Comparison of ENCODE assay signal across 8 cellular contexts in genomic region chr2:189178726-189179606, GRCh38. TPM values are rescaled to one million over a fixed set of nuclear protein-coding genes. Genes with fewer than 3 reads are reported as not detected.
DNase-seq lines count a peak whose midpoint lies in the region; ATAC-seq, FAIRE-seq and TF ChIP-seq lines count a peak whose summit lies in the region.

No MANE protein-coding gene starts in this region.

- peaks cover 0 to 5% (median 0%) of the 10 kb centered on the region in 3 donors for H3K36me3 Mint-ChIP-seq in naive thymus-derived CD8-positive, alpha-beta T cell

- no peak for ATAC-seq in naive thymus-derived CD8-positive, alpha-beta T cell

- TF ChIP-seq CTCF in fibroblast of mammary gland (conservative IDR thresholded peaks at IDR 0.05; ENCODE audit: control insufficient read depth, insufficient read depth, low read depth, low read length): no peak

- FAIRE-seq in GM12891 (lab: Jason Lieb, UNC): no peak

- H3K4me3 Mint-ChIP-seq in naive thymus-derived CD8-positive, alpha-beta T cell: peak overlapping the region in 9 of 10 donors; percentile 29 to 76 (median 52)

- in situ Hi-C loops in ACHN (cut with HindIII; ENCODE audit: low pct_ligation_motif_present, low pct_unique_long_range_greater_than_20kb, low sequenced_read_pairs): no loop called here

- H3K27ac Mint-ChIP-seq in naive thymus-derived CD8-positive, alpha-beta T cell: peak overlapping the region in 2 of 10 donors; percentile 17 to 32

- peaks cover 8 to 18% (median 12%) of the 10 kb centered on the region in 4 donors for H3K4me1 Mint-ChIP-seq in naive thymus-derived CD8-positive, alpha-beta T cell

- POLR2A ChIA-PET in naive thymus-derived CD8-positive, alpha-beta T cell (lab: Charles Lee): no interaction called here

- no peak for TF ChIP-seq POLR2A in GM12891 (IDR thresholded peaks at IDR 0.05; ENCODE audit: low read depth, low read length)

- H3K27me3 Mint-ChIP-seq in naive thymus-derived CD8-positive, alpha-beta T cell: peaks cover 10 to 30% (median 14%) of the 10 kb centered on the region in 5 donors

- H3K4me3 ChIP-seq in fibroblast of mammary gland (ENCODE audit: control insufficient read depth, low read depth, low read length): peak overlapping the region; percentile 87

- DNase-seq in ACHN: peak; percentile 40
- DNase-seq in NCI-H2227 treated with DMSO at 0.1 percent for 48 hours (lab: John Stamatoyannopoulos, UW): peak; percentile 81
- DNase-seq in fibroblast of mammary gland (ENCODE audit: low read depth): peak; percentile 87
- DNase-seq in naive thymus-derived CD8-positive, alpha-beta T cell: no peak
- DNase-seq in NCI-H2171 treated with DMSO at 0.1 percent for 48 hours (lab: John Stamatoyannopoulos, UW): no peak
- DNase-seq in epidermal melanocyte (ENCODE audit: insufficient read length, low spot score): no peak
- no peak for DNase-seq in GF-D8 (lab: John Stamatoyannopoulos, UW)
- DNase-seq in GM12891 (ENCODE audit: insufficient read length, low spot score): no peak

- H3K9me3 Mint-ChIP-seq in naive thymus-derived CD8-positive, alpha-beta T cell: no peaks in the 10 kb centered on the region

TF ChIP-seq in GM12891, 5 proteins besides CTCF, POLR2A, EP300 and RAD21:
- TF ChIP-seq POLR2AphosphoS5 (IDR thresholded peaks at IDR 0.05; ENCODE audit: low read depth, low read length): no peak
- no peak for TF ChIP-seq SPI1 (IDR thresholded peaks at IDR 0.05; ENCODE audit: low read depth, low read length)
- TF ChIP-seq POU2F2 (IDR thresholded peaks at IDR 0.05; ENCODE audit: low read depth, low read length): no peak
- TF ChIP-seq PAX5 (IDR thresholded peaks at IDR 0.05; ENCODE audit: insufficient read depth, low read length, severe bottlenecking): no peak
- TF ChIP-seq TAF1 (IDR thresholded peaks at IDR 0.05; ENCODE audit: low read depth, low read length): no peak

RNA-seq across cellular contexts. Expression of gene COL5A2, which starts 0.6 kb away (rescaled TPM):
- 1 to 10 TPM; 1.6 to 2.1 TPM for total RNA-seq in naive thymus-derived CD8-positive, alpha-beta T cell
- polyA plus RNA-seq in naive thymus-derived CD8-positive, alpha-beta T cell: under 1 TPM in 2 of 3 donors, not detected in 1; 0.10 to 0.39 TPM
- polyA plus RNA-seq in GM12891 (2012; ENCODE audit: low read depth, missing spikeins): 0.18 TPM

Comparison
In these comparisons a context has a peak if more than half of its experiments do, and no peak if none do; other contexts are left out.
1. DNase-seq: peak in ACHN (single experiment), NCI-H2227 treated with DMSO at 0.1 percent for 48 hours (single experiment) and fibroblast of mammary gland (single experiment); none in naive thymus-derived CD8-positive, alpha-beta T cell (0 of 10), NCI-H2171 treated with DMSO at 0.1 percent for 48 hours (single experiment), epidermal melanocyte (single experiment), GF-D8 (single experiment) and GM12891 (single experiment).